In the genomic region with DNA sequence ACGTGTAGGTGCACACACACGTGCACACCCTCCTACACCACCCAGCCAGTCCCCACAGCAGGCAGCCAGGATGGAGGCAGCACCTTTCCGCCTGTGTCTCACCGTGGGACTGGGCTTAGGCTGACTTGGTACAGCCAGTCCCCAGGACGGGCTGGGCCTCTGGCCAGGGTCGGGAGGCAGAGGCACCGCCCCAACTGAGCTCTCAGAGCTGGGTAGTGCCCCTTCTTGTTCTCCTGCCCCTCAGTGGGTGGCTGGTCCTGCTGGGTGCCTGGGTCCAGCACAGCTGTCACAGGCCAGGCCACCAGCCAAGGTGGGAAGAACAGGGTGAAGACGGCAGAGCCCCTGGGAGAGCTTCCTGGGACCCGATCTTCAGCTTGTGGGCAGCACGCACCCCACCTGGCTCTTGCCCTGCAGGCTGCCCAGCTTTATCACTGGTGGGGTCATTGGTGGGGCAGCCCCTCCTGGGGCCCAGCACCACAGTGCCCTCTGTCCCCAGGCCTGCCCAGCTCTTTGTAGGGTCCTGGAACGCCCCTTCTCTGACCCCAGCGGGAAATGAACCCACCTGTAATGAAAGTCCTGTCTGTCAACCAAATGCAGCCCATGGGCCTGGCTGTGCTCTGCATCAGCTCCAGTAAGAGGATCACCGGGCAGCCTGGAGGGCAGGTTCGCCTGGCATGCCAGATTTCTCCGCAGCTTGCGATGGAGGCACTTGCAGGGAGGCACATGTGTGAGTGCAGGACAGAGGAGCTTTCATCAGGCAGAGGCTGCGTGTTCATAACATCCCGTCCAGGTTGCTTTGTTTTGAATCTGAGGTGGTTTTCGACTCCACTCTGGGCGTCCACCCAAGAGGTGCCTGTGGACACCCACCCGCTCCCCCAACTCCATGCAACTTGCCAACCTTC, we compare ENCODE assay signal across 26 cellular contexts. TPM values are rescaled to one million over a fixed set of nuclear protein-coding genes. Genes with fewer than 3 reads are reported as not detected.
DNase-seq lines count a peak whose midpoint lies in the region; ATAC-seq and TF ChIP-seq lines count a peak whose summit lies in the region.
"Had no signal": no experiment of that assay in that cellular context is flagged by ENCODE, and none has a peak within 500 bp of the region (broad histone marks: within the 10 kb centered on the region; RNA-seq: fewer than 3 reads in every experiment).

No MANE protein-coding gene starts in this region.

- H3K36me3 ChIP-seq in KMS-11 (ENCODE audit: insufficient read depth): no peaks in the 10 kb centered on the region

- peaks cover 52% of the 10 kb centered on the region for H3K4me1 ChIP-seq in KMS-11 (ENCODE audit: low read depth, poor library complexity, severe bottlenecking)
- H3K4me1 ChIP-seq: heart right ventricle, parathyroid adenoma had no signal

- intact Hi-C loops in left colon (cut with DNase I, micrococcal nuclease): no loop called here

- no peak overlapping the region for H3K4me3 ChIP-seq in KMS-11 (IDR thresholded peaks at IDR 0.05; ENCODE audit: insufficient read depth, low read depth, low read length)
- H3K4me3 ChIP-seq: BLaER1 treated with 17β-estradiol and CSF1 and Interleukin-3, amounts not matched to agents 10 nM and 100 nM; heart right ventricle; lung had no signal

- peaks cover 0 to 2% of the 10 kb centered on the region in 2 donors for H3K36me3 Mint-ChIP-seq in activated T-cell treated with anti-CD3 and anti-CD28 coated beads, Interleukin-2, amount 50 U/mL, for 72 hours (ENCODE audit: insufficient read depth in 2 of 2)
- H3K36me3 Mint-ChIP-seq: activated naive CD4-positive, alpha-beta T cell treated with anti-CD3 and anti-CD28 coated beads, Interleukin-2, amount 50 U/mL, for 24 hours; immature natural killer cell; type B pancreatic cell had no signal

- H3K79me2 ChIP-seq in KMS-11 (ENCODE audit: insufficient read depth, low read depth): peaks cover 31% of the 10 kb centered on the region
- H3K79me2 ChIP-seq: parathyroid adenoma had no signal

- H3K9me3 Mint-ChIP-seq in activated T-cell treated with anti-CD3 and anti-CD28 coated beads, Interleukin-2, amount 50 U/mL, for 72 hours: no peaks in the 10 kb centered on the region
- H3K9me3 Mint-ChIP-seq: activated naive CD4-positive, alpha-beta T cell treated with anti-CD3 and anti-CD28 coated beads, Interleukin-2, amount 50 U/mL, for 24 hours; activated T-cell treated with anti-CD3 and anti-CD28 coated beads, Interleukin-2, amount 50 U/mL, for 24 hours; brain; immature natural killer cell; T-cell; type B pancreatic cell had no signal

- H3K27ac ChIP-seq in KMS-11: peak overlapping the region; percentile 87; the same call in 1 of the 2 replicates
- H3K27ac ChIP-seq: heart right ventricle, parathyroid adenoma had no signal

- peaks cover 6% of the 10 kb centered on the region for H3K4me1 Mint-ChIP-seq in activated T-cell treated with anti-CD3 and anti-CD28 coated beads, Interleukin-2, amount 50 U/mL, for 72 hours (ENCODE audit: low read depth)
- H3K4me1 Mint-ChIP-seq: activated naive CD4-positive, alpha-beta T cell treated with anti-CD3 and anti-CD28 coated beads, Interleukin-2, amount 50 U/mL, for 24 hours; brain; immature natural killer cell; T-cell had no signal

- H3K27me3 Mint-ChIP-seq in activated T-cell treated with anti-CD3 and anti-CD28 coated beads, Interleukin-2, amount 50 U/mL, for 72 hours (ENCODE audit: low read depth): no peaks in the 10 kb centered on the region
- H3K27me3 Mint-ChIP-seq: activated naive CD4-positive, alpha-beta T cell treated with anti-CD3 and anti-CD28 coated beads, Interleukin-2, amount 50 U/mL, for 24 hours; activated T-cell treated with anti-CD3 and anti-CD28 coated beads, Interleukin-2, amount 50 U/mL, for 24 hours; brain; T-cell; type B pancreatic cell had no signal

- H3K27ac Mint-ChIP-seq in activated T-cell treated with anti-CD3 and anti-CD28 coated beads, Interleukin-2, amount 50 U/mL, for 72 hours: no peak overlapping the region
- H3K27ac Mint-ChIP-seq: activated naive CD4-positive, alpha-beta T cell treated with anti-CD3 and anti-CD28 coated beads, Interleukin-2, amount 50 U/mL, for 24 hours; activated T-cell treated with anti-CD3 and anti-CD28 coated beads, Interleukin-2, amount 50 U/mL, for 24 hours; immature natural killer cell; T-cell; type B pancreatic cell had no signal

- peak; percentile 15 to 16 for ATAC-seq in activated T-cell treated with anti-CD3 and anti-CD28 coated beads, Interleukin-2, amount 50 U/mL, for 72 hours (replicated peaks in 1 of 2)
- ATAC-seq in left colon: peak; percentile 19
- peak; percentile 12 for ATAC-seq in stimulated activated naive CD8-positive, alpha-beta T cell treated with anti-CD3 and anti-CD28 coated beads, Interleukin-15, Interleukin-2, amounts not matched to agents 100 U/mL and 50 U/mL, for 24 hours
- ATAC-seq: T-cell had no signal

- no peaks in the 10 kb centered on the region for H4K20me1 ChIP-seq in KMS-11 (ENCODE audit: insufficient read depth)

- no peak overlapping the region for H3K4me3 Mint-ChIP-seq in activated T-cell treated with anti-CD3 and anti-CD28 coated beads, Interleukin-2, amount 50 U/mL, for 72 hours
- H3K4me3 Mint-ChIP-seq: activated naive CD4-positive, alpha-beta T cell treated with anti-CD3 and anti-CD28 coated beads, Interleukin-2, amount 50 U/mL, for 24 hours; activated T-cell treated with anti-CD3 and anti-CD28 coated beads, Interleukin-2, amount 50 U/mL, for 24 hours; brain; immature natural killer cell; T-cell; type B pancreatic cell had no signal

- H2AFZ ChIP-seq in KMS-11 (ENCODE audit: low read depth): no peak overlapping the region
- H2AFZ ChIP-seq: parathyroid adenoma had no signal

- no peaks in the 10 kb centered on the region for H3K27me3 ChIP-seq in KMS-11 (ENCODE audit: insufficient read depth, low read depth)
- H3K27me3 ChIP-seq: BLaER1 treated with 17β-estradiol and CSF1 and Interleukin-3, amounts not matched to agents 10 nM and 100 nM; heart right ventricle had no signal

- no peak for TF ChIP-seq CTCF in KMS-11 (conservative IDR thresholded peaks at IDR 0.05; ENCODE audit: low read depth, low read length)

- peak overlapping the region; percentile 34; the same call in 1 of the 2 replicates for H3K4me2 ChIP-seq in KMS-11

- no peak overlapping the region for H3K9ac ChIP-seq in KMS-11
- H3K9ac ChIP-seq: parathyroid adenoma had no signal

- DNase-seq in activated T-cell treated with anti-CD3 and anti-CD28 coated beads, Interleukin-2, amount 50 U/mL, for 72 hours: no peak
- DNase-seq in activated T-cell treated with anti-CD3 and anti-CD28 coated beads, Interleukin-2, amount 50 U/mL, for 1 hour: no peak
- DNase-seq in left colon (no peak), HPDE6-E6E7 (ENCODE audit: extremely low spot score) (no peak), NCI-H226 (no peak)
- DNase-seq in stimulated activated naive CD8-positive, alpha-beta T cell treated with anti-CD3 and anti-CD28 coated beads, Interleukin-15, Interleukin-2, amounts not matched to agents 100 U/mL and 50 U/mL, for 24 hours: no peak
- no peak for DNase-seq in NK-92 treated with Interleukin-12 subunit alpha and Interleukin-12 subunit beta, amount 100 ng/mL, for 24 hours (lab: John Stamatoyannopoulos, UW)
- DNase-seq: activated CD4-positive, alpha-beta T cell treated with anti-CD3 and anti-CD28 coated beads, Interleukin-2, amount 50 U/mL, for 4 hours; activated T-cell treated with anti-CD3 and anti-CD28 coated beads, Interleukin-2, amount 50 U/mL, for 24 hours; cortex of kidney; heart right ventricle; immature natural killer cell; Kasumi-1; NCI-H1092; NCI-H2029; NCI-H446 treated with DMSO at 0.1 percent for 48 hours; T-cell had no signal

RNA-seq across cellular contexts. Expression of a gene that starts 14.7 kb away (rescaled TPM):
- total RNA-seq in activated T-cell treated with anti-CD3 and anti-CD28 coated beads, Interleukin-2, amount 50 U/mL, for 72 hours: 10 to 100 TPM; 56.8 to 57.5 TPM
- total RNA-seq in left colon: 1 to 10 TPM; 5.2 to 6.5 TPM

RNA-seq across cellular contexts. Expression of a gene that starts 20.6 kb away (rescaled TPM):
- under 1 TPM; 0.79 to 0.93 TPM for total RNA-seq in activated T-cell treated with anti-CD3 and anti-CD28 coated beads, Interleukin-2, amount 50 U/mL, for 72 hours
- 1 to 10 TPM; 4.2 to 6.5 TPM for total RNA-seq in left colon

RNA-seq across cellular contexts. Expression of a gene that starts 28.0 kb away (rescaled TPM):
- under 1 TPM in 1 of 2 donors, not detected in 1; 0.05 TPM for total RNA-seq in activated T-cell treated with anti-CD3 and anti-CD28 coated beads, Interleukin-2, amount 50 U/mL, for 72 hours
- 10 to 100 TPM in 1 of 2 donors, 1 to 10 TPM in 1; 3.2 to 23.4 TPM for total RNA-seq in left colon

RNA-seq across cellular contexts. Expression of a gene that starts 59.0 kb away (rescaled TPM):
- total RNA-seq in activated T-cell treated with anti-CD3 and anti-CD28 coated beads, Interleukin-2, amount 50 U/mL, for 72 hours: 10 to 100 TPM; 38.2 to 49.6 TPM
- total RNA-seq in left colon: 1 to 10 TPM in 1 of 2 donors, under 1 TPM in 1; 0.73 to 3.4 TPM
- total RNA-seq: endothelial cell of umbilical vein, HT-29 had no signal

Comparison
In these comparisons a context has a peak if more than half of its experiments do, and no peak if none do; other contexts are left out.
1. RNA of a gene that starts 14.7 kb away (total RNA-seq): 56.8 to 57.5 TPM in activated T-cell treated with anti-CD3 and anti-CD28 coated beads, Interleukin-2, amount 50 U/mL, for 72 hours; 5.2 to 6.5 TPM in left colon; every median in the first group is over 4 times any median in the second.
2. Peak in every context shown above with its lines, with median percentiles within 50 percentile points of each other: ATAC-seq.